ENCODE assay signal across 25 cellular contexts in genomic region chr3:185846041-185846440, GRCh38.
"Had no signal": no experiment of that assay in that cellular context is flagged by ENCODE, and none has a peak within 500 bp of the region (broad histone marks: within the 10 kb centered on the region; RNA-seq: fewer than 3 reads in every experiment).

No MANE protein-coding gene starts in this region.

- H2AFZ ChIP-seq: parathyroid adenoma had no signal

- H3K9me3 ChIP-seq: adrenal gland, esophagus squamous epithelium, gastrocnemius medialis, heart right ventricle, mucosa of descending colon, neutrophil, transverse colon had no signal

- ATAC-seq: activated CD4-positive, alpha-beta T cell treated with anti-CD3 and anti-CD28 coated beads for 36 hours; activated CD8-positive, alpha-beta T cell treated with anti-CD3 and anti-CD28 coated beads for 36 hours; activated T-cell treated with anti-CD3 and anti-CD28 coated beads, Interleukin-2, amount 50 U/mL, for 4 hours; gastrocnemius medialis; left lobe of liver; mucosa of descending colon; natural killer cell had no signal

- H3K4me3 Mint-ChIP-seq: activated CD4-positive, alpha-beta T cell treated with anti-CD3 and anti-CD28 coated beads for 36 hours; activated CD8-positive, alpha-beta T cell treated with anti-CD3 and anti-CD28 coated beads for 36 hours; activated naive CD4-positive, alpha-beta T cell treated with anti-CD3 and anti-CD28 coated beads, Interleukin-2, amount 50 U/mL, for 24 hours; activated T-cell treated with anti-CD3 and anti-CD28 coated beads, Interleukin-2, amount 50 U/mL, for 4 hours; natural killer cell; T-helper 1 cell treated with Interleukin-12 subunit alpha and Interleukin-12 subunit beta and Interleukin-4 antibody, amounts not matched to agents 30 μg/mL and 1 μg/mL, for 36 hours had no signal

- H3K79me2 ChIP-seq: parathyroid adenoma had no signal

- H3K4me1 ChIP-seq: adrenal gland, esophagus squamous epithelium, gastrocnemius medialis, heart right ventricle, parathyroid adenoma, transverse colon had no signal

- H3K27ac Mint-ChIP-seq: activated CD4-positive, alpha-beta T cell treated with anti-CD3 and anti-CD28 coated beads for 36 hours; activated CD8-positive, alpha-beta T cell treated with anti-CD3 and anti-CD28 coated beads for 36 hours; activated naive CD4-positive, alpha-beta T cell treated with anti-CD3 and anti-CD28 coated beads, Interleukin-2, amount 50 U/mL, for 24 hours; natural killer cell; T-helper 1 cell treated with Interleukin-12 subunit alpha and Interleukin-12 subunit beta and Interleukin-4 antibody, amounts not matched to agents 30 μg/mL and 1 μg/mL, for 36 hours had no signal

- H3K9me3 Mint-ChIP-seq: activated CD8-positive, alpha-beta T cell treated with anti-CD3 and anti-CD28 coated beads for 36 hours; activated naive CD4-positive, alpha-beta T cell treated with anti-CD3 and anti-CD28 coated beads, Interleukin-2, amount 50 U/mL, for 24 hours; activated T-cell treated with anti-CD3 and anti-CD28 coated beads, Interleukin-2, amount 50 U/mL, for 4 hours; natural killer cell; T-helper 1 cell treated with Interleukin-12 subunit alpha and Interleukin-12 subunit beta and Interleukin-4 antibody, amounts not matched to agents 30 μg/mL and 1 μg/mL, for 36 hours had no signal

- H3K27me3 ChIP-seq: adrenal gland, gastrocnemius medialis had no signal

- H3K27ac ChIP-seq: adrenal gland, esophagus squamous epithelium, gastrocnemius medialis, heart right ventricle, neutrophil, parathyroid adenoma, transverse colon, WERI-Rb-1 had no signal

- H3K36me3 Mint-ChIP-seq: activated naive CD4-positive, alpha-beta T cell treated with anti-CD3 and anti-CD28 coated beads, Interleukin-2, amount 50 U/mL, for 24 hours; natural killer cell had no signal

- DNase-seq: activated CD4-positive, alpha-beta T cell treated with anti-CD3 and anti-CD28 coated beads for 36 hours; activated CD8-positive, alpha-beta T cell treated with anti-CD3 and anti-CD28 coated beads for 36 hours; activated effector memory CD4-positive, alpha-beta T cell treated with Interleukin-2 at 50 U/mL for 16 hours; activated T-cell treated with anti-CD3 and anti-CD28 coated beads, Interleukin-2, amount 50 U/mL, for 4 hours; central memory CD4-positive, alpha-beta T cell; cortex of kidney; effector CD8-positive, alpha-beta T cell; esophagus squamous epithelium; gastrocnemius medialis; heart right ventricle; mammary epithelial cell; mucosa of descending colon; natural killer cell; stimulated activated CD4-positive, alpha-beta T cell treated with anti-CD3 and anti-CD28 coated beads, Interleukin-15, amount 100 ng/mL, for 24 hours; stimulated activated CD4-positive, alpha-beta T cell treated with anti-CD3 and anti-CD28 coated beads, Interleukin-4, amount 100 ng/mL, for 1 hour; stimulated activated naive CD4-positive, alpha-beta T cell; substantia nigra; transverse colon; WERI-Rb-1 had no signal

- H3K9ac ChIP-seq: parathyroid adenoma had no signal

- H3K4me3 ChIP-seq: adrenal gland, esophagus squamous epithelium, gastrocnemius medialis, heart right ventricle, mucosa of descending colon, transverse colon had no signal

- H3K4me1 Mint-ChIP-seq: activated CD4-positive, alpha-beta T cell treated with anti-CD3 and anti-CD28 coated beads for 36 hours; activated naive CD4-positive, alpha-beta T cell treated with anti-CD3 and anti-CD28 coated beads, Interleukin-2, amount 50 U/mL, for 24 hours; natural killer cell had no signal
